In the genomic region with DNA sequence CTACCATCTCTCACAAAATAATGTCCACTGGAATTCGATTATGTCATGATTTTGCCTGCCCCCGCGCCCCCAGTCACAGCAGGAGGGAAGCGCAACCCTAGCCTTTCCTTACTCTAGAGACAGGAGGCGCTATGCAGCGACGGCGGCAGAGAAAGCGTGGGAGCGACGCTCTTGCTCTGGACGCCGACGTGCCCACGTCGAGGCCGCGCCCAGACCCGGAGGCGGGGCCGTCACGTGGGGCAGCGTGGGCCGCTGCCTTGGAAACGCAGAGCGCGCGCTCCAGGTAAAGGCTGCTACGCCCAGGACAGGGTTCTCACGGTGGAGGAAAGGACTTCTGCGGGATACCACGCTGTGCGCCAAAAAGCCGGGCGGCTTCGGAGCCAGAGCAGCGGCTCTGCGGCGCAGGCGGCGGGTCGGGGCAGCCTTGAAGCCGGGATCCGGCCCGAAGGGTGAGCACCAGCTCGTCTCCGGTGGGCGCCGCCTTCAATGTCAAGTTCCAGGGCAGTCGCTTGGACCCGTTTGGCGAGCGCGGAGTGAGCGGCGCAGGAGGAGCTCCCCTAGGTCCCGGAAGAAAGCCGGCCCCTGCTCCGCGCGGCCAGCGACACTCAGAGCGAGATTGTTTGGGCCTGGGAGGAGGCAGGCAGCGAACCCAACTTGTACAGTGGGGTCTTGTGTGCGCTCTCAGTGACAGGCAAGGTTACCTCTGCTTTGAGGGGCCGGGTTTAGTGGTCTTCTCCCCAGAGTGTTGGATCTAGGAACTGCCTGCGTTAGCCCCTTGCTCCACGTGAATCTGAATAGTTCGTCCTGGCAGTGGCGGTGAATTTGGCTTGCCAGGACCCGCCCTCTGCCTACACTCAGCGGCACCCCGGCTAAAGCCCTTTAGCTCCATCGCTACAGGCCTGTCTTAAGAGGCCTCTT, we compare ENCODE assay signal across 8 cellular contexts.
DNase-seq lines count a peak whose midpoint lies in the region; ATAC-seq and TF ChIP-seq lines count a peak whose summit lies in the region.

No MANE protein-coding gene starts in this region.

- H3K4me3 Mint-ChIP-seq in T-helper 2 cell treated with Interferon-gamma antibody and Interleukin-4, amounts not matched to agents 5 μg/mL and 100 μg/mL, for 36 hours, result peak overlapping the region; percentile 92

- peak; percentile 93 for ATAC-seq in GM18502 (IDR thresholded peaks at IDR 0.05; ENCODE audit: poor library complexity, unreplicated experiment)
- ATAC-seq in HG02943 (IDR thresholded peaks at IDR 0.05; ENCODE audit: low read depth, unreplicated experiment), result peak; percentile 94
- ATAC-seq in aorta (ENCODE audit: low FRiP score), result peak; percentile 100

- H3K9me2 ChIP-seq in hepatocyte (replicated peaks; ENCODE audit: insufficient read depth), result no peaks in the 10 kb centered on the region

- peak overlapping the region; percentile 81 for H3K27ac Mint-ChIP-seq in T-helper 2 cell treated with Interferon-gamma antibody and Interleukin-4, amounts not matched to agents 5 μg/mL and 100 μg/mL, for 36 hours

- in situ Hi-C loops in astrocyte of the cerebellum (cut with HindIII; ENCODE audit: low sequenced_read_pairs), result no loop called here

- H3K4me1 Mint-ChIP-seq in T-helper 2 cell treated with Interferon-gamma antibody and Interleukin-4, amounts not matched to agents 5 μg/mL and 100 μg/mL, for 36 hours (ENCODE audit: low read depth), result peaks cover 21% of the 10 kb centered on the region

- peak overlapping the region; percentile 75 for H3K27ac ChIP-seq in hepatocyte
- peak overlapping the region; percentile 67 for H3K27ac ChIP-seq in rectal smooth muscle tissue (ENCODE audit: low read depth, low read length)
- H3K27ac ChIP-seq in aorta (ENCODE audit: low read depth in 1 of 2, low read length in 2 of 2), result peak overlapping the region in 1 of 2 donors; percentile 4

- H3K79me2 ChIP-seq in hepatocyte, result peaks cover 27% of the 10 kb centered on the region

- WGBS in hepatocyte (ENCODE audit: low lambda C conversion rate, missing lambda C conversion rate), result under 1% methylated on average over 74 of the region's 74 CpGs
- WGBS in aorta, 2 donors, result 0% methylated on average over 73 to 74 of the region's 74 CpGs

- no peaks in the 10 kb centered on the region for H3K27me3 Mint-ChIP-seq in T-helper 2 cell treated with Interferon-gamma antibody and Interleukin-4, amounts not matched to agents 5 μg/mL and 100 μg/mL, for 36 hours (ENCODE audit: low read depth)

- H4K20me1 ChIP-seq in hepatocyte (ENCODE audit: insufficient read depth, poor library complexity, severe bottlenecking), result no peaks in the 10 kb centered on the region

- H3K9me3 ChIP-seq in hepatocyte (ENCODE audit: low read depth) (no peaks in the 10 kb centered on the region), aorta (ENCODE audit: control insufficient read depth, low read length) (no peaks in the 10 kb centered on the region)

- peak overlapping the region; percentile 78 for H3K4me2 ChIP-seq in hepatocyte

- no peaks in the 10 kb centered on the region for H3K9me3 Mint-ChIP-seq in T-helper 2 cell treated with Interferon-gamma antibody and Interleukin-4, amounts not matched to agents 5 μg/mL and 100 μg/mL, for 36 hours

- TF ChIP-seq CTCF in astrocyte of the cerebellum (IDR thresholded peaks at IDR 0.05; ENCODE audit: low read depth, low read length, missing control alignments) (peak; percentile 92), hepatocyte (IDR thresholded peaks at IDR 0.05; ENCODE audit: poor library complexity) (peak; percentile 95)

- H3K9ac ChIP-seq in rectal smooth muscle tissue (ENCODE audit: low read length), result peak overlapping the region; percentile 7

- H3K36me3 Mint-ChIP-seq in T-helper 2 cell treated with Interferon-gamma antibody and Interleukin-4, amounts not matched to agents 5 μg/mL and 100 μg/mL, for 36 hours (ENCODE audit: low read depth), result peaks cover under 1% of the 10 kb centered on the region

- intact Hi-C loops in aorta (cut with DNase I), result loop anchor here (2.0 to 10.0 kb wide), 4 partner anchors 123 to 351 kb away; a partner anchor contains a TSS

- H3K27me3 ChIP-seq in hepatocyte (no peaks in the 10 kb centered on the region), rectal smooth muscle tissue (ENCODE audit: control insufficient read depth, insufficient read depth, low read length) (no peaks in the 10 kb centered on the region), aorta (ENCODE audit: control insufficient read depth in 1 of 2, insufficient read depth in 2 of 2, low read length in 1 of 2) (no peaks in the 10 kb centered on the region)

- no peaks in the 10 kb centered on the region for H3K36me3 ChIP-seq in hepatocyte (replicated peaks; ENCODE audit: insufficient read depth, low read depth)
- no peaks in the 10 kb centered on the region for H3K36me3 ChIP-seq in rectal smooth muscle tissue (ENCODE audit: control insufficient read depth, insufficient read depth, low read length)
- no peaks in the 10 kb centered on the region for H3K36me3 ChIP-seq in aorta (ENCODE audit: control insufficient read depth in 1 of 2, insufficient read depth in 2 of 2, low read length in 1 of 2)

- H2AFZ ChIP-seq in hepatocyte, result peak overlapping the region; percentile 94

- peak overlapping the region; percentile 92 for H3K4me3 ChIP-seq in astrocyte of the cerebellum (ENCODE audit: low read depth, low read length)
- peak overlapping the region; percentile 64 for H3K4me3 ChIP-seq in hepatocyte
- H3K4me3 ChIP-seq in rectal smooth muscle tissue (ENCODE audit: low read length), result peak overlapping the region; percentile 85
- H3K4me3 ChIP-seq in aorta (ENCODE audit: low read length in 2 of 2), result peak overlapping the region; percentile 55 to 76

- H3K4me1 ChIP-seq in hepatocyte (ENCODE audit: insufficient read depth) (peaks cover 8% of the 10 kb centered on the region), rectal smooth muscle tissue (ENCODE audit: control insufficient read depth, insufficient read depth, low read length) (no peaks in the 10 kb centered on the region), aorta (ENCODE audit: control insufficient read depth in 1 of 2, insufficient read depth in 2 of 2, low read length in 2 of 2) (no peaks in the 10 kb centered on the region)

- DNase-seq in NCI-H1694 treated with DMSO at 0.1 percent for 48 hours (lab: John Stamatoyannopoulos, UW) (peak; percentile 59), astrocyte of the cerebellum (ENCODE audit: low read depth) (peak; percentile 66), hepatocyte (ENCODE audit: low spot score) (peak; percentile 97), aorta (peak; percentile 90 to 93)
- peak; percentile 91 for DNase-seq in T-helper 2 cell treated with Interferon-gamma antibody and Interleukin-4, amounts not matched to agents 5 μg/mL and 100 μg/mL, for 36 hours (ENCODE audit: low spot score)
